ENCODE assay signal across 23 cellular contexts in the genomic region with DNA sequence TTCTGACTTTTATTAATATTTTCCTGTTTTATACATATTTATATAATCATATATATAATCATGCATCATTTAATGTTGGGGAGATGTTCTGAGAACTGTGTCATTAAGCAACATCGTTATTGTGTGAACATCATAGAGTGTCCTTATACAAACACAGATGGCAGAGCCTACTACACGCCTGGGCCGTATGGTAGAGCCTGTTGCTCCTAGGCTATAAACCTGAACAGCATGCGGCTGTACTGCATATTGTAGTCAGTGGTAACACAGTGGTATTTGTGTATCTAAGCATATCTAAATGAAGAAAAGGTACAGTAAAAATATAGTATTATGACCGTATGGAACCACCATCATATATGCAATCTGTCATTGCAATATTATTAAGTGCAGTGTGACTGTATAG. TPM values are rescaled to one million over a fixed set of nuclear protein-coding genes. Genes with fewer than 3 reads are reported as not detected.
DNase-seq lines count a peak whose midpoint lies in the region; ATAC-seq and TF ChIP-seq lines count a peak whose summit lies in the region.
"Had no signal": no experiment of that assay in that cellular context is flagged by ENCODE, and none has a peak within 500 bp of the region (broad histone marks: within the 10 kb centered on the region; RNA-seq: fewer than 3 reads in every experiment).

No MANE protein-coding gene starts in this region.

- no peaks in the 10 kb centered on the region for H3K36me3 ChIP-seq in mucosa of descending colon (ENCODE audit: low read depth)
- H3K36me3 ChIP-seq: BE2C had no signal

- no peak overlapping the region for H3K4me3 ChIP-seq in mucosa of descending colon
- H3K4me3 ChIP-seq: A549; BLaER1 treated with 17β-estradiol and CSF1 and Interleukin-3, amounts not matched to agents 10 nM and 100 nM; GM12878; GM23248 had no signal

- intact Hi-C loops in mucosa of descending colon (cut with DNase I, micrococcal nuclease) = no loop called here

- H3K4me1 ChIP-seq in mucosa of descending colon (ENCODE audit: low read depth) = no peaks in the 10 kb centered on the region
- H3K4me1 ChIP-seq: A549, BE2C had no signal

- no peak for TF ChIP-seq CTCF in mucosa of descending colon (IDR thresholded peaks at IDR 0.05)

- DNase-seq in NCI-H748 (lab: John Stamatoyannopoulos, UW; ENCODE audit: unreplicated experiment) = peak; percentile 8
- no peak for DNase-seq in NCI-H748 treated with DMSO at 0.1 percent for 48 hours (lab: John Stamatoyannopoulos, UW)
- peak; percentile 43 for DNase-seq in NCI-H1694 (lab: John Stamatoyannopoulos, UW)
- DNase-seq in NCI-H69 (lab: John Stamatoyannopoulos, UW) = peak; percentile 59
- DNase-seq in mucosa of descending colon = peak in 1 of 3 donors; percentile 22
- DNase-seq in stimulated activated CD4-positive, alpha-beta T cell treated with anti-CD3 and anti-CD28 coated beads, Interleukin-12 subunit alpha, Interleukin-12 subunit beta, amount 100 ng/mL, for 4 hours = no peak
- DNase-seq: 8988T; ACHN; AML-193; BE2C; CD4-positive, alpha-beta T cell; CD8-positive, alpha-beta memory T cell; DMS 273 treated with DMSO at 0.1 percent for 48 hours; DMS79; EL; GDM1; GM23248; H9 had no signal

- peak; percentile 69 for ATAC-seq in mucosa of descending colon
- no peak for ATAC-seq in HG03139 (IDR thresholded peaks at IDR 0.05; ENCODE audit: unreplicated experiment)
- ATAC-seq: A549, GM12878, HCT116 had no signal

- H3K9me3 ChIP-seq in mucosa of descending colon = peaks cover 7% of the 10 kb centered on the region

RNA-seq across cellular contexts. Expression of a gene that starts 44.7 kb away (rescaled TPM):
- total RNA-seq in mucosa of descending colon = 10 to 100 TPM in 1 of 3 donors, 1 to 10 TPM in 2; 5.2 to 11.6 (median 5.7) TPM

RNA-seq across cellular contexts. Expression of a gene that starts 58.6 kb away (rescaled TPM):
- under 1 TPM; 0.14 to 0.92 (median 0.55) TPM for total RNA-seq in mucosa of descending colon

Comparison
In these comparisons a context has a peak if more than half of its experiments do, and no peak if none do; other contexts are left out.
1. DNase-seq: peak in NCI-H748 (single experiment), NCI-H1694 (single experiment) and NCI-H69 (single experiment); none in NCI-H748 treated with DMSO at 0.1 percent for 48 hours (single experiment) and stimulated activated CD4-positive, alpha-beta T cell treated with anti-CD3 and anti-CD28 coated beads, Interleukin-12 subunit alpha, Interleukin-12 subunit beta, amount 100 ng/mL, for 4 hours (single experiment).